Comparison of ENCODE assay signal across 27 cellular contexts in genomic region chr20:55800501-55800900, GRCh38.
"Had no signal": no experiment of that assay in that cellular context is flagged by ENCODE, and none has a peak within 500 bp of the region (broad histone marks: within the 10 kb centered on the region; RNA-seq: fewer than 3 reads in every experiment).

No MANE protein-coding gene starts in this region.

- H3K27me3 ChIP-seq: stomach, suprapubic skin, testis, thyroid gland, tibial artery, tibial nerve, transverse colon, upper lobe of left lung, upper lobe of right lung, uterus, vagina had no signal

- H3K9me3 ChIP-seq: stomach, suprapubic skin, testis, thoracic aorta, thyroid gland, tibial artery, tibial nerve, transverse colon, upper lobe of left lung, upper lobe of right lung, uterus, vagina had no signal

- ATAC-seq: stimulated activated effector memory CD8-positive, alpha-beta T cell treated with anti-CD3 and anti-CD28 coated beads, Interleukin-12 subunit alpha, Interleukin-12 subunit beta, amount 100 ng/mL, for 72 hours; stimulated activated memory B cell treated with anti-CD40 and anti-IgM and Interleukin-4, amounts not matched to agents 10 μg/mL and 1 μg/mL and 100 μg/mL, for 72 hours; stimulated activated naive B cell treated with anti-CD40 and anti-IgM and Interleukin-4, amounts not matched to agents 10 μg/mL and 1 μg/mL and 100 μg/mL, for 72 hours; stimulated activated naive CD8-positive, alpha-beta T cell treated with anti-CD3 and anti-CD28 coated beads, Interleukin-15, amount 100 ng/mL, for 72 hours; stimulated activated naive CD8-positive, alpha-beta T cell treated with anti-CD3 and anti-CD28 coated beads, Interleukin-15, Interleukin-2, amounts not matched to agents 100 U/mL and 50 U/mL, for 24 hours; upper lobe of right lung had no signal

- FAIRE-seq: urothelium cell line had no signal

- H3K36me3 ChIP-seq: stomach, suprapubic skin, thoracic aorta, thyroid gland, tibial artery, tibial nerve, transverse colon, upper lobe of left lung, upper lobe of right lung, uterus, vagina had no signal

- DNase-seq: stimulated activated CD4-positive, alpha-beta T cell treated with anti-CD3 and anti-CD28 coated beads, Interleukin-2, amount 100 ng/mL, for 48 hours; stimulated activated CD4-positive, alpha-beta T cell treated with anti-CD3 and anti-CD28 coated beads, Interleukin-4, amount 100 ng/mL, for 1 hour; stimulated activated CD4-positive, alpha-beta T cell treated with anti-CD3 and anti-CD28 coated beads, Interleukin-4, amount 100 ng/mL, for 24 hours; stimulated activated CD4-positive, alpha-beta T cell treated with anti-CD3 and anti-CD28 coated beads, Interleukin-4, amount 100 ng/mL, for 4 hours; stimulated activated CD8-positive, alpha-beta memory T cell treated with anti-CD3 and anti-CD28 coated beads, Interleukin-4, amount 100 ng/mL, for 48 hours; stimulated activated naive B cell treated with anti-CD40 and anti-IgM and Interleukin-4, amounts not matched to agents 10 μg/mL and 1 μg/mL and 100 μg/mL, for 72 hours; stimulated activated naive CD4-positive, alpha-beta T cell; stimulated activated naive CD4-positive, alpha-beta T cell treated with Interleukin-2 at 50 U/mL for 16 hours; stimulated activated naive CD8-positive, alpha-beta T cell treated with anti-CD3 and anti-CD28 coated beads, Interleukin-15, amount 100 ng/mL, for 72 hours; stimulated activated naive CD8-positive, alpha-beta T cell treated with anti-CD3 and anti-CD28 coated beads, Interleukin-15, Interleukin-2, amounts not matched to agents 100 U/mL and 50 U/mL, for 24 hours; stomach; substantia nigra; testis; thyroid gland; tibial artery; transverse colon; trophoblast cell; upper lobe of left lung; upper lobe of right lung; uterus had no signal

- H3K4me1 ChIP-seq: stomach, suprapubic skin, testis, thyroid gland, tibial artery, tibial nerve, transverse colon, upper lobe of left lung, upper lobe of right lung, uterus, vagina had no signal

- H3K27ac ChIP-seq: stomach, suprapubic skin, testis, thoracic aorta, thyroid gland, tibial artery, tibial nerve, transverse colon, upper lobe of left lung, upper lobe of right lung, uterus, vagina had no signal

- H3K4me3 ChIP-seq: stomach, suprapubic skin, testis, thoracic aorta, thyroid gland, tibial artery, tibial nerve, transverse colon, upper lobe of left lung, upper lobe of right lung, uterus, vagina had no signal
